ENCODE assay signal across 25 cellular contexts in the genomic region with DNA sequence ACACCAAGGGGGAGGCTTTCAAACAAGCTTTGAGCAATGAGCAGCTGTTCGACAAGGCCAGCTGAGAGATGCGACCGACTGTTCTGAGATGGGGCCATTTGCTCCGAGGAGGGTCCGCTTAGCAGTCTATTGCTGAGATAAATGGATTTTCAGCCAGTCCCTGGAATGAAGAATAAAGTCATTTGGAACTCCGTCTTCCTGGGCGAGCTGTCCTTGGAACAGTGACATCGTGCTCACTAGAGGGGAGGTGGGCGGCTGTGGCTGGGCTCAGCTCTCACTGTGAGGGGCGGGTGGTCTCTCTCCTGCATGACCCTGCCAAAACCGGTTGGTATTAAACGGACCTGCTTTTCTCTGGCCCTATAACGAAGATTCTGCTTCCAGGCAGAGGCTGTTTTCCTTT.
"Had no signal": no experiment of that assay in that cellular context is flagged by ENCODE, and none has a peak within 500 bp of the region (broad histone marks: within the 10 kb centered on the region; RNA-seq: fewer than 3 reads in every experiment).

No MANE protein-coding gene starts in this region.

- H3K4me3 Mint-ChIP-seq: immature natural killer cell; memory B cell; natural killer cell treated with Interleukin-12 subunit alpha and Interleukin-12 subunit beta and Interleukin-15 and Interleukin-18, amount 100 ng/mL, for 72 hours; neural progenitor cell; stimulated activated naive B cell treated with anti-CD40 and anti-IgM and Interleukin-4, amounts not matched to agents 10 μg/mL and 1 μg/mL and 100 μg/mL, for 72 hours; stimulated activated naive CD8-positive, alpha-beta T cell treated with anti-CD3 and anti-CD28 coated beads, Interleukin-15, amount 100 ng/mL, for 72 hours had no signal

- H3K9me3 ChIP-seq: pancreas, prostate gland, right lobe of liver, uterus had no signal

- DNase-seq: effector CD8-positive, alpha-beta T cell; glutamatergic neuron; immature natural killer cell; kidney; left cardiac atrium; left ventricle myocardium inferior; lower lobe of right lung; midbrain; nucleus accumbens; right lobe of liver; stimulated activated CD4-positive, alpha-beta T cell treated with anti-CD3 and anti-CD28 coated beads, Interleukin-2, amount 100 ng/mL, for 24 hours; stimulated activated CD4-positive, alpha-beta T cell treated with anti-CD3 and anti-CD28 coated beads, Interleukin-4, amount 100 ng/mL, for 4 hours; stimulated activated naive B cell treated with anti-CD40 and anti-IgM and Interleukin-4, amounts not matched to agents 10 μg/mL and 1 μg/mL and 100 μg/mL, for 72 hours; stimulated activated naive CD8-positive, alpha-beta T cell treated with anti-CD3 and anti-CD28 coated beads, Interleukin-15, amount 100 ng/mL, for 72 hours; trophoblast cell; uterus had no signal

- H3K4me1 Mint-ChIP-seq: immature natural killer cell; memory B cell; stimulated activated naive B cell treated with anti-CD40 and anti-IgM and Interleukin-4, amounts not matched to agents 10 μg/mL and 1 μg/mL and 100 μg/mL, for 72 hours; stimulated activated naive CD8-positive, alpha-beta T cell treated with anti-CD3 and anti-CD28 coated beads, Interleukin-15, amount 100 ng/mL, for 72 hours had no signal

- H3K36me3 ChIP-seq: esophagus muscularis mucosa, gastroesophageal sphincter, left ventricle myocardium inferior, lower lobe of right lung, neural progenitor cell, pancreas, prostate gland, right lobe of liver, thoracic aorta, uterus had no signal

- H3K36me3 Mint-ChIP-seq: memory B cell, neural progenitor cell had no signal

- H3K27ac Mint-ChIP-seq: immature natural killer cell; memory B cell; natural killer cell treated with Interleukin-12 subunit alpha and Interleukin-12 subunit beta and Interleukin-15 and Interleukin-18, amount 100 ng/mL, for 72 hours; stimulated activated naive B cell treated with anti-CD40 and anti-IgM and Interleukin-4, amounts not matched to agents 10 μg/mL and 1 μg/mL and 100 μg/mL, for 72 hours; stimulated activated naive CD8-positive, alpha-beta T cell treated with anti-CD3 and anti-CD28 coated beads, Interleukin-15, amount 100 ng/mL, for 72 hours had no signal

- H3K4me3 ChIP-seq: coronary artery, esophagus muscularis mucosa, gastroesophageal sphincter, left ventricle myocardium inferior, lower lobe of right lung, neural progenitor cell, pancreas, prostate gland, right lobe of liver, thoracic aorta, uterus had no signal

- H3K27me3 ChIP-seq: neural progenitor cell, right lobe of liver, uterus had no signal

- H3K4me1 ChIP-seq: esophagus muscularis mucosa, gastroesophageal sphincter, left ventricle myocardium inferior, lower lobe of right lung, pancreas, prostate gland, right lobe of liver, uterus had no signal

- ATAC-seq: gastroesophageal sphincter; left cardiac atrium; lower lobe of right lung; natural killer cell treated with Interleukin-12 subunit alpha and Interleukin-12 subunit beta and Interleukin-15 and Interleukin-18, amount 100 ng/mL, for 72 hours; pancreas; right lobe of liver; stimulated activated naive B cell treated with anti-CD40 and anti-IgM and Interleukin-4, amounts not matched to agents 10 μg/mL and 1 μg/mL and 100 μg/mL, for 72 hours; stimulated activated naive CD8-positive, alpha-beta T cell treated with anti-CD3 and anti-CD28 coated beads, Interleukin-15, amount 100 ng/mL, for 72 hours had no signal

- H3K27ac ChIP-seq: coronary artery, esophagus muscularis mucosa, gastroesophageal sphincter, left ventricle myocardium inferior, lower lobe of right lung, neural progenitor cell, pancreas, prostate gland, right lobe of liver, thoracic aorta, uterus had no signal
